In the genomic region with DNA sequence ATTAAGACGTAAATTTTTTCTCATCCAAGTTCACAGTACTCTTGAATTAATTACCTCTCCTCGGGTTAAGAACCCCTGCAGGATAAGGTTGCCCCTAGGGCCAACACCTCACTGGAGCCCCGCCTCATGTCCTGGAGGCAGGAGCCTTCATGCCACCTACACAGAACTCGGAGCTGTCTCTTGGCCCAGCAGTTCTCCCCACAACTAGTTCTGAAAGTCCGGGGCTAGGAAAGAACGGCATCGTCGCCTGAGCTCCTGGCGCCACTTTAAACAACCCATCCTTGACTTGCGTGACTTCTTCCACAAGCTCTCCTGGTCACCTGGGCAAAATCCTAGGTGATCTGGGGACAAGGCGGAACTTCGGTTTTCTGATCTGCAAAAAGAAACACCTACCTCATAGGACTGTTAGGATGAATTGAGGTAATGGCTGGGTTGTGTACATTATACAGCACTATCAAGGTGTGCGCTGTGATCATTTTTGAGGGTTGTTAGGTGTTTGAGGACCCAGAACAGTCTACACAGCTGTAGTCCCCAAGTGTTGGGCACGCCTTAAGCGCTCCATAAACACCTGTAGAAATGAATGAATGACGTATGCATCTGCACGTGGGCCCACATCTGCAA, we compare ENCODE assay signal across 8 cellular contexts. TPM values are rescaled to one million over a fixed set of nuclear protein-coding genes. Genes with fewer than 3 reads are reported as not detected.
A peak's percentile ranks its signal among the peaks of the same experiment; 100 is the strongest.
DNase-seq lines count a peak whose midpoint lies in the region; ATAC-seq and FAIRE-seq lines count a peak whose summit lies in the region.

No MANE protein-coding gene starts in this region.

- H3K36me3 Mint-ChIP-seq in activated T-helper 1 cell treated with anti-CD3 and anti-CD28 coated beads, Interleukin-12 subunit alpha, Interleukin-12 subunit beta, Interleukin-2, Interleukin-4 antibody, amounts not matched to agents 30 ng/mL and 10 ng/mL and 1 ng/mL, durations not matched to agents 14 hours and 24 hours and 36 hours (ENCODE audit: low read depth) = peaks cover 6% of the 10 kb centered on the region
- H3K36me3 Mint-ChIP-seq in stimulated activated naive B cell treated with anti-CD40 and anti-IgM and Interleukin-4, amounts not matched to agents 10 μg/mL and 1 μg/mL and 100 μg/mL, for 72 hours = no peaks in the 10 kb centered on the region

- no peaks in the 10 kb centered on the region for H3K9me3 Mint-ChIP-seq in activated T-helper 1 cell treated with anti-CD3 and anti-CD28 coated beads, Interleukin-12 subunit alpha, Interleukin-12 subunit beta, Interleukin-2, Interleukin-4 antibody, amounts not matched to agents 30 ng/mL and 10 ng/mL and 1 ng/mL, durations not matched to agents 14 hours and 24 hours and 36 hours
- no peaks in the 10 kb centered on the region for H3K9me3 Mint-ChIP-seq in stimulated activated naive B cell treated with anti-CD40 and anti-IgM and Interleukin-4, amounts not matched to agents 10 μg/mL and 1 μg/mL and 100 μg/mL, for 72 hours

- H3K27ac Mint-ChIP-seq in activated T-helper 1 cell treated with anti-CD3 and anti-CD28 coated beads, Interleukin-12 subunit alpha, Interleukin-12 subunit beta, Interleukin-2, Interleukin-4 antibody, amounts not matched to agents 30 ng/mL and 10 ng/mL and 1 ng/mL, durations not matched to agents 14 hours and 24 hours and 36 hours = peak overlapping the region; percentile 70
- H3K27ac Mint-ChIP-seq in stimulated activated naive B cell treated with anti-CD40 and anti-IgM and Interleukin-4, amounts not matched to agents 10 μg/mL and 1 μg/mL and 100 μg/mL, for 72 hours = no peak overlapping the region

- H3K4me3 Mint-ChIP-seq in activated T-helper 1 cell treated with anti-CD3 and anti-CD28 coated beads, Interleukin-12 subunit alpha, Interleukin-12 subunit beta, Interleukin-2, Interleukin-4 antibody, amounts not matched to agents 30 ng/mL and 10 ng/mL and 1 ng/mL, durations not matched to agents 14 hours and 24 hours and 36 hours = peak overlapping the region; percentile 85
- H3K4me3 Mint-ChIP-seq in stimulated activated naive B cell treated with anti-CD40 and anti-IgM and Interleukin-4, amounts not matched to agents 10 μg/mL and 1 μg/mL and 100 μg/mL, for 72 hours = peak overlapping the region; percentile 76 to 80

- no peak for ATAC-seq in stimulated activated naive B cell treated with anti-CD40 and anti-IgM and Interleukin-4, amounts not matched to agents 10 μg/mL and 1 μg/mL and 100 μg/mL, for 72 hours (replicated peaks)

- DNase-seq in NCI-H345 (lab: John Stamatoyannopoulos, UW) (peak; percentile 66), NCI-H345 treated with DMSO at 0.1 percent for 48 hours (lab: John Stamatoyannopoulos, UW; ENCODE audit: unreplicated experiment) (no peak), NAMALWA (ENCODE audit: low spot score) (no peak), NCI-H187 treated with DMSO at 0.1 percent for 48 hours (lab: John Stamatoyannopoulos, UW) (no peak), GM19239 (ENCODE audit: insufficient read length, low spot score) (no peak)
- DNase-seq in activated T-helper 1 cell treated with anti-CD3 and anti-CD28 coated beads, Interleukin-12 subunit alpha, Interleukin-12 subunit beta, Interleukin-2, Interleukin-4 antibody, amounts not matched to agents 30 ng/mL and 10 ng/mL and 1 ng/mL, durations not matched to agents 14 hours and 24 hours and 36 hours (ENCODE audit: low spot score) = no peak
- DNase-seq in stimulated activated naive B cell treated with anti-CD40 and anti-IgM and Interleukin-4, amounts not matched to agents 10 μg/mL and 1 μg/mL and 100 μg/mL, for 72 hours = no peak

- FAIRE-seq in GM19239 (lab: Jason Lieb, UNC) = no peak

- H3K4me3 ChIP-seq in iPS-18c (ENCODE audit: insufficient read depth, low read depth, low read length) = peak overlapping the region; percentile 92

- H3K4me1 Mint-ChIP-seq in activated T-helper 1 cell treated with anti-CD3 and anti-CD28 coated beads, Interleukin-12 subunit alpha, Interleukin-12 subunit beta, Interleukin-2, Interleukin-4 antibody, amounts not matched to agents 30 ng/mL and 10 ng/mL and 1 ng/mL, durations not matched to agents 14 hours and 24 hours and 36 hours (ENCODE audit: low read depth) = peaks cover 39% of the 10 kb centered on the region
- peaks cover 15 to 17% of the 10 kb centered on the region in 2 donors for H3K4me1 Mint-ChIP-seq in stimulated activated naive B cell treated with anti-CD40 and anti-IgM and Interleukin-4, amounts not matched to agents 10 μg/mL and 1 μg/mL and 100 μg/mL, for 72 hours

- no peaks in the 10 kb centered on the region for H3K9me3 ChIP-seq in iPS-18c (ENCODE audit: control insufficient read depth, insufficient read depth, low read length)

- intact Hi-C loops in activated T-helper 1 cell treated with anti-CD3 and anti-CD28 coated beads, Interleukin-12 subunit alpha, Interleukin-12 subunit beta, Interleukin-2, Interleukin-4 antibody, amounts not matched to agents 30 ng/mL and 10 ng/mL and 1 ng/mL, durations not matched to agents 14 hours and 24 hours and 36 hours (cut with micrococcal nuclease) = loop anchor here (1.0 to 5.0 kb wide), 4 partner anchors 11 to 174 kb away; no protein-coding TSS in a partner anchor

- H3K27me3 Mint-ChIP-seq in activated T-helper 1 cell treated with anti-CD3 and anti-CD28 coated beads, Interleukin-12 subunit alpha, Interleukin-12 subunit beta, Interleukin-2, Interleukin-4 antibody, amounts not matched to agents 30 ng/mL and 10 ng/mL and 1 ng/mL, durations not matched to agents 14 hours and 24 hours and 36 hours (ENCODE audit: insufficient read depth) = peaks cover 28% of the 10 kb centered on the region
- peaks cover 28 to 73% of the 10 kb centered on the region in 2 donors for H3K27me3 Mint-ChIP-seq in stimulated activated naive B cell treated with anti-CD40 and anti-IgM and Interleukin-4, amounts not matched to agents 10 μg/mL and 1 μg/mL and 100 μg/mL, for 72 hours

RNA-seq across cellular contexts. Expression of a gene that starts 0.6 kb away (rescaled TPM):
- total RNA-seq in activated T-helper 1 cell treated with anti-CD3 and anti-CD28 coated beads, Interleukin-12 subunit alpha, Interleukin-12 subunit beta, Interleukin-2, Interleukin-4 antibody, amounts not matched to agents 30 ng/mL and 10 ng/mL and 1 ng/mL, durations not matched to agents 14 hours and 24 hours and 36 hours = 1.9 TPM in 2 replicates
